In the genomic region with DNA sequence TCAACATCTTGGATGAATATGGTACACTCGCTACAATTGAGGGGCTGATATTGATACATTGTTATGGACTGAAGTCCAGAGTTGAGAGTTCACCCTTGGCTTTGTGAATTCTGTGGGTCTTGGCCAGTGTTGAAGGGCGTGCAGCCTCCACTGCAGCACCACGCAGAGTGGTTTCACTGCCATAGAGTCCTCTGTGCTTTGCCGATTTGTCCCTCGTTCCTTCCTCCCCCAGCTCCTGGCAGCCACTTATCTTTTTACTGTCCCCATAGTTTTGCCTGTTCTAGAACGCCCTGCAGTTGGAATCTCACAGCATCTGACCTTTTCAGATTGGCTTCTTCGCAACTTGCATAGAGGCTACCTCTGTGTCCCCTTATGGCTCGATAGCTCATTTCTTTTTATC, we compare ENCODE assay signal across 29 cellular contexts.
"Had no signal": no experiment of that assay in that cellular context is flagged by ENCODE, and none has a peak within 500 bp of the region (broad histone marks: within the 10 kb centered on the region; RNA-seq: fewer than 3 reads in every experiment).

No MANE protein-coding gene starts in this region.

- H3K36me3 ChIP-seq: esophagus squamous epithelium, neutrophil, stomach, thoracic aorta, tibial nerve, upper lobe of left lung had no signal

- H3K79me2 ChIP-seq: parathyroid adenoma had no signal

- H3K9me3 ChIP-seq: esophagus squamous epithelium, mucosa of descending colon, neutrophil, stomach, thoracic aorta, tibial nerve, upper lobe of left lung had no signal

- H3K4me1 Mint-ChIP-seq: immature natural killer cell, naive B cell had no signal

- H3K4me3 Mint-ChIP-seq: immature natural killer cell; mesothelial cell of epicardium; naive B cell; natural killer cell treated with Interleukin-12 subunit alpha and Interleukin-12 subunit beta and Interleukin-15 and Interleukin-18, amount 100 ng/mL, for 72 hours; neural crest cell; stimulated activated naive B cell treated with anti-CD40 and anti-IgM and Interleukin-4, amounts not matched to agents 10 μg/mL and 1 μg/mL and 100 μg/mL, for 72 hours had no signal

- H3K27ac ChIP-seq: coronary artery, esophagus squamous epithelium, neutrophil, parathyroid adenoma, tibial nerve, upper lobe of left lung had no signal

- H3K27ac Mint-ChIP-seq: immature natural killer cell; mesothelial cell of epicardium; naive B cell; natural killer cell treated with Interleukin-12 subunit alpha and Interleukin-12 subunit beta and Interleukin-15 and Interleukin-18, amount 100 ng/mL, for 72 hours; progenitor cell of endocrine pancreas; stimulated activated naive B cell treated with anti-CD40 and anti-IgM and Interleukin-4, amounts not matched to agents 10 μg/mL and 1 μg/mL and 100 μg/mL, for 72 hours had no signal

- DNase-seq: dermis blood vessel endothelial cell; effector memory CD4-positive, alpha-beta T cell; erythroblast; esophagus squamous epithelium; foreskin melanocyte; glutamatergic neuron; hypothalamus; immature natural killer cell; islet precursor cell; kidney glomerular epithelial cell; mucosa of descending colon; right cardiac atrium; small intestine; stimulated activated CD4-positive, alpha-beta T cell treated with anti-CD3 and anti-CD28 coated beads, Interleukin-15, amount 100 ng/mL, for 24 hours; stimulated activated CD4-positive, alpha-beta T cell treated with anti-CD3 and anti-CD28 coated beads, Interleukin-2, amount 100 ng/mL, for 48 hours; stimulated activated naive B cell treated with anti-CD40 and anti-IgM and Interleukin-4, amounts not matched to agents 10 μg/mL and 1 μg/mL and 100 μg/mL, for 72 hours; stomach; substantia nigra had no signal

- H2AFZ ChIP-seq: parathyroid adenoma had no signal

- H3K9me3 Mint-ChIP-seq: immature natural killer cell; mesothelial cell of epicardium; natural killer cell treated with Interleukin-12 subunit alpha and Interleukin-12 subunit beta and Interleukin-15 and Interleukin-18, amount 100 ng/mL, for 72 hours; neural crest cell; stimulated activated naive B cell treated with anti-CD40 and anti-IgM and Interleukin-4, amounts not matched to agents 10 μg/mL and 1 μg/mL and 100 μg/mL, for 72 hours had no signal

- ATAC-seq: mucosa of descending colon; stimulated activated naive B cell treated with anti-CD40 and anti-IgM and Interleukin-4, amounts not matched to agents 10 μg/mL and 1 μg/mL and 100 μg/mL, for 72 hours had no signal

- H3K27me3 ChIP-seq: tibial nerve, upper lobe of left lung had no signal

- H3K4me1 ChIP-seq: esophagus squamous epithelium, parathyroid adenoma, stomach, tibial nerve, upper lobe of left lung had no signal

- H3K36me3 Mint-ChIP-seq: immature natural killer cell; mesothelial cell of epicardium; naive B cell; natural killer cell treated with Interleukin-12 subunit alpha and Interleukin-12 subunit beta and Interleukin-15 and Interleukin-18, amount 100 ng/mL, for 72 hours; stimulated activated naive B cell treated with anti-CD40 and anti-IgM and Interleukin-4, amounts not matched to agents 10 μg/mL and 1 μg/mL and 100 μg/mL, for 72 hours had no signal

- H3K9ac ChIP-seq: parathyroid adenoma had no signal

- H3K4me3 ChIP-seq: coronary artery, esophagus squamous epithelium, mucosa of descending colon, stomach, tibial nerve, upper lobe of left lung had no signal

- H3K27me3 Mint-ChIP-seq: progenitor cell of endocrine pancreas had no signal
